In genomic region chr14:49401373-49401772, GRCh38 we compare ENCODE assay signal across 26 cellular contexts.
"Had no signal": no experiment of that assay in that cellular context is flagged by ENCODE, and none has a peak within 500 bp of the region (broad histone marks: within the 10 kb centered on the region; RNA-seq: fewer than 3 reads in every experiment).

No MANE protein-coding gene starts in this region.

- H3K4me1 ChIP-seq: stomach, suprapubic skin, testis, thyroid gland, tibial artery, tibial nerve, transverse colon, upper lobe of left lung, upper lobe of right lung, uterus, vagina had no signal

- DNase-seq: stimulated activated CD4-positive, alpha-beta T cell treated with anti-CD3 and anti-CD28 coated beads, Interleukin-2, amount 100 ng/mL, for 48 hours; stimulated activated CD4-positive, alpha-beta T cell treated with anti-CD3 and anti-CD28 coated beads, Interleukin-4, amount 100 ng/mL, for 1 hour; stimulated activated CD4-positive, alpha-beta T cell treated with anti-CD3 and anti-CD28 coated beads, Interleukin-4, amount 100 ng/mL, for 24 hours; stimulated activated CD4-positive, alpha-beta T cell treated with anti-CD3 and anti-CD28 coated beads, Interleukin-4, amount 100 ng/mL, for 4 hours; stimulated activated CD8-positive, alpha-beta memory T cell treated with anti-CD3 and anti-CD28 coated beads, Interleukin-4, amount 100 ng/mL, for 48 hours; stimulated activated naive B cell treated with anti-CD40 and anti-IgM and Interleukin-4, amounts not matched to agents 10 μg/mL and 1 μg/mL and 100 μg/mL, for 72 hours; stimulated activated naive CD4-positive, alpha-beta T cell; stimulated activated naive CD4-positive, alpha-beta T cell treated with Interleukin-2 at 50 U/mL for 16 hours; stimulated activated naive CD8-positive, alpha-beta T cell treated with anti-CD3 and anti-CD28 coated beads, Interleukin-15, amount 100 ng/mL, for 72 hours; stimulated activated naive CD8-positive, alpha-beta T cell treated with anti-CD3 and anti-CD28 coated beads, Interleukin-15, Interleukin-2, amounts not matched to agents 100 U/mL and 50 U/mL, for 24 hours; stomach; substantia nigra; testis; thyroid gland; tibial artery; transverse colon; trophoblast cell; upper lobe of left lung; upper lobe of right lung; uterus had no signal

- H3K9me3 ChIP-seq: stomach, suprapubic skin, testis, thoracic aorta, thyroid gland, tibial artery, tibial nerve, transverse colon, upper lobe of left lung, upper lobe of right lung, uterus, vagina had no signal

- H3K27ac ChIP-seq: stomach, suprapubic skin, testis, thoracic aorta, thyroid gland, tibial artery, tibial nerve, transverse colon, upper lobe of left lung, upper lobe of right lung, uterus, vagina had no signal

- ATAC-seq: stimulated activated effector memory CD8-positive, alpha-beta T cell treated with anti-CD3 and anti-CD28 coated beads, Interleukin-12 subunit alpha, Interleukin-12 subunit beta, amount 100 ng/mL, for 72 hours; stimulated activated memory B cell treated with anti-CD40 and anti-IgM and Interleukin-4, amounts not matched to agents 10 μg/mL and 1 μg/mL and 100 μg/mL, for 72 hours; stimulated activated naive B cell treated with anti-CD40 and anti-IgM and Interleukin-4, amounts not matched to agents 10 μg/mL and 1 μg/mL and 100 μg/mL, for 72 hours; stimulated activated naive CD8-positive, alpha-beta T cell treated with anti-CD3 and anti-CD28 coated beads, Interleukin-15, amount 100 ng/mL, for 72 hours; stimulated activated naive CD8-positive, alpha-beta T cell treated with anti-CD3 and anti-CD28 coated beads, Interleukin-15, Interleukin-2, amounts not matched to agents 100 U/mL and 50 U/mL, for 24 hours; upper lobe of right lung had no signal

- H3K27me3 ChIP-seq: stomach, suprapubic skin, testis, thyroid gland, tibial artery, tibial nerve, transverse colon, upper lobe of left lung, upper lobe of right lung, uterus, vagina had no signal

- H3K4me3 ChIP-seq: stomach, suprapubic skin, testis, thoracic aorta, thyroid gland, tibial artery, tibial nerve, transverse colon, upper lobe of left lung, upper lobe of right lung, uterus, vagina had no signal

- H3K36me3 ChIP-seq: stomach, suprapubic skin, thoracic aorta, thyroid gland, tibial artery, tibial nerve, transverse colon, upper lobe of left lung, upper lobe of right lung, uterus, vagina had no signal
